ENCODE assay signal across 8 cellular contexts in the genomic region with DNA sequence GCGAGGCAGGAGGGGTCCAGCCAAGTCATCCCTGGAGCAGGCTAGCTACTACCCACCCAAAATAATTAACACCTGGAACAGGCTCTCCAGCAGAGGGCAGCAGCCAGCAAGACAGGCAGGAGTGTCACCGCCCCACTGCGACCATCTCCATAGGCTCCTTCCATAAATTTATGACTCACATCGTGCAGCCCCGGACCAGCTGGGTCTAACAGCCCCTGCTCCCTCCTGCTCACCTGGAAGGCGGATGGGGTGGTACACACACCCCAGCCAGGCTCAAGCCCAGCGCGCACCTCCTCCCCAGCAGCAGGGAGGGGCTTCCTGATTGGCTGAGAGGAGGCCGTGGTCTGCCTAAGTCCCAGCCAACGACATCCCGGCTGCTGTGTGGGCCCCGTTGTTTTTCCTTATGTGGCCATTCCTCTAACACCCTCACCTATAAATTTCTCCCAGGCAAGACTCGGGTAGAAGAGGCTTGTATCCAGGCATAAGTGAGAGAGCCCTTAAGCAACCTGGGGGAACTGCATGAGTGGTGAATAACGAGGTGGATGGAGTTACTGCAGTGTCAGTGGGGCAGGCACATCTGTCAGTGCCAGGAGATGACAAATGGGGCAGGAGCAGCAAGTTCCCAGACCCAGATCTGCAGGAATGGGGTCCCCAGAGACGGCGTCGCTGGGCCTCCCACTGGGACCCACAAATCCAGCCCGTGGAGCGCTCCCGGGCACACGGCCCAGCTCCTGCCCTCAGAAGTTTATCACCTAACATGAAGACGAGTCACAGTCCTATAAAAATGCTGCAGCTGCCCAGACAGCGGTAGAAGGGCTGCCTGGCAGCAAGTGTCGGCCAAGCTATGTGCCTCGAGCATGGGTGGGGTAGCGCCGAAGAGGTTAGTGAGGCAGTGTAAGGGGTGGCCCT. TPM values are rescaled to one million over a fixed set of nuclear protein-coding genes. Genes with fewer than 3 reads are reported as not detected.
A peak's percentile ranks its signal among the peaks of the same experiment; 100 is the strongest.
DNase-seq lines count a peak whose midpoint lies in the region; ATAC-seq lines count a peak whose summit lies in the region.

No MANE protein-coding gene starts in this region.

- H3K36me3 ChIP-seq in BLaER1 treated with 17β-estradiol and CSF1 and Interleukin-3, amounts not matched to agents 10 nM and 100 nM: peaks cover 0 to 10% (median 0%) of the 10 kb centered on the region in 11 experiments; a peak in 3 of 22 replicates

- no peaks in the 10 kb centered on the region for H3K36me3 Mint-ChIP-seq in activated CD4-positive, alpha-beta T cell treated with anti-CD3 and anti-CD28 coated beads, Interleukin-2, amount 10 ng/mL, durations not matched to agents 7 days and 5 days (ENCODE audit: low read depth)
- H3K36me3 Mint-ChIP-seq in memory B cell: no peaks in the 10 kb centered on the region

- no peak overlapping the region for H3K4me3 Mint-ChIP-seq in activated CD4-positive, alpha-beta T cell treated with anti-CD3 and anti-CD28 coated beads, Interleukin-2, amount 10 ng/mL, durations not matched to agents 7 days and 5 days
- H3K4me3 Mint-ChIP-seq in memory B cell: peak overlapping the region; percentile 68

- H3K9me3 ChIP-seq in BLaER1 treated with 17β-estradiol and CSF1 and Interleukin-3, amounts not matched to agents 10 nM and 100 nM (replicated peaks in 1 of 11): no peaks in the 10 kb centered on the region

- no peaks in the 10 kb centered on the region for H3K9me3 Mint-ChIP-seq in activated CD4-positive, alpha-beta T cell treated with anti-CD3 and anti-CD28 coated beads, Interleukin-2, amount 10 ng/mL, durations not matched to agents 7 days and 5 days
- H3K9me3 Mint-ChIP-seq in memory B cell: no peaks in the 10 kb centered on the region

- H3K27me3 ChIP-seq in BLaER1 treated with 17β-estradiol and CSF1 and Interleukin-3, amounts not matched to agents 10 nM and 100 nM: no peaks in the 10 kb centered on the region

- peak overlapping the region in 9 of 11 experiments; percentile 44 to 63 (median 51); a peak in 15 of 22 replicates for H3K4me2 ChIP-seq in BLaER1 treated with 17β-estradiol and CSF1 and Interleukin-3, amounts not matched to agents 10 nM and 100 nM

- no peak overlapping the region for H3K27ac ChIP-seq in BLaER1 treated with 17β-estradiol and CSF1 and Interleukin-3, amounts not matched to agents 10 nM and 100 nM

- CTCF ChIA-PET in activated CD4-positive, alpha-beta T cell treated with anti-CD3 and anti-CD28 coated beads, Interleukin-2, amount 10 ng/mL, durations not matched to agents 7 days and 5 days (lab: Charles Lee): interaction anchor here (0.6 to 1.7 kb wide), 8 partner anchors 8 to 354 kb away, joined by 3 to 6 read pairs (median 3); no protein-coding TSS in a partner anchor

- no peak overlapping the region for H3K4me3 ChIP-seq in BLaER1 treated with 17β-estradiol and CSF1 and Interleukin-3, amounts not matched to agents 10 nM and 100 nM

- no peak overlapping the region for H3K9ac ChIP-seq in BLaER1 treated with 17β-estradiol and CSF1 and Interleukin-3, amounts not matched to agents 10 nM and 100 nM

- H4K20me1 ChIP-seq in BLaER1 treated with 17β-estradiol and CSF1 and Interleukin-3, amounts not matched to agents 10 nM and 100 nM: peaks cover 0 to 67% (median 10%) of the 10 kb centered on the region in 11 experiments; a peak in 13 of 22 replicates

- DNase-seq in NCI-H526 treated with DMSO at 0.1 percent for 48 hours (lab: John Stamatoyannopoulos, UW): peak; percentile 71
- DNase-seq in activated CD4-positive, alpha-beta T cell treated with anti-CD3 and anti-CD28 coated beads, Interleukin-2, amount 10 ng/mL, durations not matched to agents 7 days and 5 days: peak; percentile 73
- DNase-seq in dermis blood vessel endothelial cell: peak; percentile 81
- DNase-seq in memory B cell (ENCODE audit: low spot score in 2 of 2): peak; percentile 44 to 59
- DNase-seq in stimulated activated CD8-positive, alpha-beta memory T cell treated with anti-CD3 and anti-CD28 coated beads, Interleukin-4, amount 100 ng/mL, for 4 hours (ENCODE audit: low read depth in 2 of 2, low spot score in 1 of 2): peak; percentile 32 to 35
- no peak for DNase-seq in cortex of kidney (lab: John Stamatoyannopoulos, UW)

- no peak overlapping the region for H3K27ac Mint-ChIP-seq in activated CD4-positive, alpha-beta T cell treated with anti-CD3 and anti-CD28 coated beads, Interleukin-2, amount 10 ng/mL, durations not matched to agents 7 days and 5 days
- no peak overlapping the region for H3K27ac Mint-ChIP-seq in memory B cell

- POLR2A ChIA-PET in activated CD4-positive, alpha-beta T cell treated with anti-CD3 and anti-CD28 coated beads, Interleukin-2, amount 10 ng/mL, durations not matched to agents 7 days and 5 days (lab: Charles Lee): no interaction called here

- no peaks in the 10 kb centered on the region for H3K27me3 Mint-ChIP-seq in activated CD4-positive, alpha-beta T cell treated with anti-CD3 and anti-CD28 coated beads, Interleukin-2, amount 10 ng/mL, durations not matched to agents 7 days and 5 days
- no peaks in the 10 kb centered on the region for H3K27me3 Mint-ChIP-seq in memory B cell

- H3K4me1 ChIP-seq in BLaER1 treated with 17β-estradiol and CSF1 and Interleukin-3, amounts not matched to agents 10 nM and 100 nM: peaks cover 0 to 16% (median 7%) of the 10 kb centered on the region in 10 experiments; a peak in 10 of 20 replicates

- no peaks in the 10 kb centered on the region for H3K4me1 Mint-ChIP-seq in activated CD4-positive, alpha-beta T cell treated with anti-CD3 and anti-CD28 coated beads, Interleukin-2, amount 10 ng/mL, durations not matched to agents 7 days and 5 days
- peaks cover 5% of the 10 kb centered on the region for H3K4me1 Mint-ChIP-seq in memory B cell

- ATAC-seq in HG02885 (IDR thresholded peaks at IDR 0.05; ENCODE audit: poor library complexity, unreplicated experiment) (peak; percentile 53), memory B cell (ENCODE audit: low read depth) (peak; percentile 78)

RNA-seq across cellular contexts. Expression of a gene that starts 43.1 kb away (rescaled TPM):
- 10 to 100 TPM; 24.0 to 24.4 TPM for total RNA-seq in activated CD4-positive, alpha-beta T cell treated with anti-CD3 and anti-CD28 coated beads, Interleukin-2, amount 10 ng/mL, durations not matched to agents 7 days and 5 days
- total RNA-seq in dermis blood vessel endothelial cell: 32.6 and 38.6 TPM in 2 replicates
